Comparison of ENCODE assay signal across 22 cellular contexts in the genomic region with DNA sequence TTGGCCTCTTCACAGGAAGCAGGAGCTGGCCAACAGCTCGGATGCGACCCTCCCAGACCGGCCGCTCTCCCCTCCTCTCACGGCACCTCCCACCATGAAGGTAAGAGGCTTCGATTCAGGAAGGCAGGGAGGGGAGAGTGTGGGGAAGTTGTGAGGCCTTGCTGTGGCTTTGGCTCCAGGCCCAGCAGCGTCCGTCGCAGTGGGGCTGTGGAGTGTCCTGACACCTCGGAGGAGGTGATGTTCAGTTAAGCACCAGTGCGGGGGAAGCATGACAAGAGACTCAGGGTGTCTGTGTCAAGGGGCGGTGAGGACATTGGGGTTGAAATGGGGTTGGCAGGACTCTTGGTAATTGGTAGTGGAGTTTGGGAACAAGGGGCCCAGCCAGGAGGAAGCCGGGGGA.
DNase-seq lines count a peak whose midpoint lies in the region; ATAC-seq and TF ChIP-seq lines count a peak whose summit lies in the region.
"Had no signal": no experiment of that assay in that cellular context is flagged by ENCODE, and none has a peak within 500 bp of the region (broad histone marks: within the 10 kb centered on the region; RNA-seq: fewer than 3 reads in every experiment).

No MANE protein-coding gene starts in this region.

- POLR2A ChIA-PET in A673 (lab: Charles Lee; ENCODE audit: low non-redundant PET): no interaction called here

- no TSS peak for BruUV-seq in A673 (replicated peaks; lab: Mats Ljungman, UMichigan)

- peak overlapping the region; percentile 41 for H3K27ac Mint-ChIP-seq in activated T-cell treated with anti-CD3 and anti-CD28 coated beads, Interleukin-2, amount 50 U/mL, for 24 hours
- H3K27ac Mint-ChIP-seq: GM23338 had no signal

- H3K9me3 ChIP-seq in body of pancreas (no peaks in the 10 kb centered on the region), right cardiac atrium (ENCODE audit: control insufficient read depth, low read length) (no peaks in the 10 kb centered on the region), upper lobe of right lung (no peaks in the 10 kb centered on the region), A673 (ENCODE audit: low read depth, low read length, poor library complexity, severe bottlenecking) (no peaks in the 10 kb centered on the region)
- H3K9me3 ChIP-seq: A549, BE2C, transverse colon had no signal

- no peak overlapping the region for H3K4me3 Mint-ChIP-seq in activated T-cell treated with anti-CD3 and anti-CD28 coated beads, Interleukin-2, amount 50 U/mL, for 24 hours
- H3K4me3 Mint-ChIP-seq: GM23338 had no signal

- DNase-seq in activated T-cell treated with anti-CD3 and anti-CD28 coated beads, Interleukin-2, amount 50 U/mL, for 24 hours: no peak
- no peak for DNase-seq in activated T-cell treated with anti-CD3 and anti-CD28 coated beads for 4 hours
- DNase-seq in body of pancreas: no peak
- peak; percentile 75 to 91 (median 87) for DNase-seq in right cardiac atrium
- DNase-seq in upper lobe of right lung: no peak
- DNase-seq in foreskin keratinocyte: no peak
- no peak for DNase-seq in OCI-M1 (lab: John Stamatoyannopoulos, UW)
- no peak for DNase-seq in A673 (ENCODE audit: low spot score)
- DNase-seq: activated CD4-positive, alpha-beta T cell treated with anti-CD3 and anti-CD28 coated beads, Interleukin-2, amount 50 U/mL, for 4 hours; activated naive CD4-positive, alpha-beta T cell; amniotic stem cell; foreskin fibroblast; NCI-H1092 treated with DMSO at 0.1 percent for 48 hours; NCI-H2029; NCI-H226; SHP77 treated with DMSO at 0.1 percent for 48 hours; transverse colon; WERI-Rb-1 had no signal

- peaks cover 60% of the 10 kb centered on the region for H3K4me1 ChIP-seq in body of pancreas
- peaks cover 7% of the 10 kb centered on the region for H3K4me1 ChIP-seq in right cardiac atrium (ENCODE audit: control insufficient read depth, insufficient read depth, low read length)
- no peaks in the 10 kb centered on the region for H3K4me1 ChIP-seq in upper lobe of right lung
- no peaks in the 10 kb centered on the region for H3K4me1 ChIP-seq in foreskin keratinocyte
- no peaks in the 10 kb centered on the region for H3K4me1 ChIP-seq in A673 (ENCODE audit: insufficient read depth, low read length, poor library complexity, severe bottlenecking)
- H3K4me1 ChIP-seq: A549 had no signal

- WGBS in body of pancreas, 2 donors: 62 to 79% methylated on average over 11 to 12 of the region's 13 CpGs
- WGBS in right cardiac atrium: 40% methylated on average over 13 of the region's 13 CpGs

- H3K36me3 ChIP-seq in body of pancreas (replicated peaks in 1 of 2; ENCODE audit: insufficient read depth in 1 of 2, low read depth in 2 of 2) (no peaks in the 10 kb centered on the region), upper lobe of right lung (no peaks in the 10 kb centered on the region), A673 (ENCODE audit: insufficient read depth, low read length, poor library complexity, severe bottlenecking) (no peaks in the 10 kb centered on the region)
- H3K36me3 ChIP-seq: transverse colon had no signal

- H3K9me3 Mint-ChIP-seq in activated T-cell treated with anti-CD3 and anti-CD28 coated beads, Interleukin-2, amount 50 U/mL, for 24 hours: peaks cover 10% of the 10 kb centered on the region

- no peaks in the 10 kb centered on the region for H3K27me3 Mint-ChIP-seq in activated T-cell treated with anti-CD3 and anti-CD28 coated beads, Interleukin-2, amount 50 U/mL, for 24 hours

- TF ChIP-seq CTCF in body of pancreas (IDR thresholded peaks at IDR 0.05) (no peak), upper lobe of right lung (IDR thresholded peaks at IDR 0.05) (no peak), foreskin keratinocyte (conservative IDR thresholded peaks at IDR 0.05) (no peak), A673 (conservative IDR thresholded peaks at IDR 0.05; ENCODE audit: low read depth, low read length) (no peak)

- H3K4me3 ChIP-seq in body of pancreas (no peak overlapping the region), right cardiac atrium (ENCODE audit: low read length) (no peak overlapping the region), upper lobe of right lung (no peak overlapping the region), A673 (ENCODE audit: low read depth, low read length, poor library complexity, severe bottlenecking) (no peak overlapping the region)
- H3K4me3 ChIP-seq: A549, dorsolateral prefrontal cortex, GM23338, transverse colon had no signal

- no peak for ATAC-seq in body of pancreas
- peak; percentile 81 for ATAC-seq in right cardiac atrium
- peak; percentile 12 for ATAC-seq in upper lobe of right lung
- ATAC-seq in foreskin keratinocyte: no peak
- ATAC-seq: A549, GM23338 had no signal

- H3K4me1 Mint-ChIP-seq in activated T-cell treated with anti-CD3 and anti-CD28 coated beads, Interleukin-2, amount 50 U/mL, for 24 hours (ENCODE audit: low read depth): peaks cover 26% of the 10 kb centered on the region

- H3K27ac ChIP-seq in body of pancreas (peak overlapping the region in 3 of 4 donors; percentile 25 to 98 (median 92)), right cardiac atrium (ENCODE audit: low read length) (peak overlapping the region; percentile 86), upper lobe of right lung (no peak overlapping the region), foreskin keratinocyte (no peak overlapping the region), A673 (ENCODE audit: low read depth, low read length, poor library complexity, severe bottlenecking) (no peak overlapping the region)
- H3K27ac ChIP-seq: A549, transverse colon, WERI-Rb-1 had no signal

- intact Hi-C loops in body of pancreas (cut with DNase I): no loop called here
- intact Hi-C loops in right cardiac atrium (cut with DNase I): loop anchor here in 1 of 4 donors (10.0 kb wide), 1 partner anchor 50 kb away; no protein-coding TSS in a partner anchor
- intact Hi-C loops in upper lobe of right lung (cut with DNase I): no loop called here
- intact Hi-C loops in A673 (cut with micrococcal nuclease; ENCODE audit: unreplicated experiment): no loop called here

- CTCF ChIA-PET in A673 (lab: Charles Lee): no interaction called here

- H3K27me3 ChIP-seq in body of pancreas (no peaks in the 10 kb centered on the region), right cardiac atrium (ENCODE audit: control insufficient read depth, insufficient read depth) (no peaks in the 10 kb centered on the region), upper lobe of right lung (no peaks in the 10 kb centered on the region), foreskin keratinocyte (no peaks in the 10 kb centered on the region), A673 (replicated peaks; ENCODE audit: insufficient read depth, low read depth, low read length, poor library complexity) (no peaks in the 10 kb centered on the region)
- H3K27me3 ChIP-seq: BE2C, transverse colon had no signal

- TF ChIP-seq POLR2A in body of pancreas (IDR thresholded peaks at IDR 0.05): no peak

- H3K36me3 Mint-ChIP-seq in activated T-cell treated with anti-CD3 and anti-CD28 coated beads, Interleukin-2, amount 50 U/mL, for 24 hours (ENCODE audit: low read depth): peaks cover 24% of the 10 kb centered on the region

Comparison
In these comparisons a context has a peak if more than half of its experiments do, and no peak if none do; other contexts are left out.
1. DNase-seq: peak in right cardiac atrium (3 of 3); none in activated T-cell treated with anti-CD3 and anti-CD28 coated beads, Interleukin-2, amount 50 U/mL, for 24 hours (single experiment), activated T-cell treated with anti-CD3 and anti-CD28 coated beads for 4 hours (single experiment), body of pancreas (0 of 4), upper lobe of right lung (single experiment), foreskin keratinocyte (0 of 2), OCI-M1 (single experiment) and A673 (single experiment).
2. ATAC-seq: peak in right cardiac atrium (2 of 2) and upper lobe of right lung (single experiment); none in body of pancreas (single experiment) and foreskin keratinocyte (single experiment).
3. H3K27ac ChIP-seq: peak in body of pancreas (3 of 4) and right cardiac atrium (single experiment); none in upper lobe of right lung (single experiment), foreskin keratinocyte (single experiment) and A673 (single experiment).